In the genomic region with DNA sequence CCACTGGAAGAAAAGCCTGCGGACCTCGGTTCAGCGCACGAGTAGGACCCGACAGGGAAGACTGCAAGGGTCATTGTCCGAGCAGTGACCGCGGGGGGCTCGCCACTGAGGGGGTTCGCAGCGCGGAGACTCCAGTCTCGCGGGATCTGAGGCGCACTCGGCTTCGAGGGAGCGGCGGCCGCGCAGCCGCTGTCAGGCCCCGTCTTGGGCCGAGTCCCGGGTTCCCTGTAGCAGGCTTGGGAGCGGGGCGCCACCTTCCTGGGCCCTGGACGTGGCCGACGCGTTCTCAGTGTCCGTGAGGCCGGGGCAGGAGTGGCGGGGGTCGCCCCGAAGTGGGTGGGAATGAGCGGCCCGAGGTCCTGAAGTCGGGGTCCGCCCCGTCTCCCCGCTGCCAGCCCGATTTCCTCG, we compare ENCODE assay signal across 8 cellular contexts. TPM values are rescaled to one million over a fixed set of nuclear protein-coding genes. Genes with fewer than 3 reads are reported as not detected.
DNase-seq lines count a peak whose midpoint lies in the region; ATAC-seq and TF ChIP-seq lines count a peak whose summit lies in the region.

No MANE protein-coding gene starts in this region.

- no peak overlapping the region for H2AK5ac ChIP-seq in mesenchymal stem cell (ENCODE audit: low read length, severe bottlenecking)

- POLR2A ChIA-PET in AG04450 (lab: Yijun Ruan, JAX): interaction anchor here (0.5 to 2.5 kb wide), 9 partner anchors 8 to 134 kb away, joined by 3 to 13 read pairs (median 5); no protein-coding TSS in a partner anchor

- H3K4me1 ChIP-seq in HUES48 (ENCODE audit: control insufficient read depth, insufficient read depth, low read length) (peaks cover 4% of the 10 kb centered on the region; the same call in 1 of the 2 replicates), breast epithelium (peaks cover 36 to 55% of the 10 kb centered on the region in 2 donors), mesenchymal stem cell (ENCODE audit: control insufficient read depth, insufficient read depth, low read depth, low read length) (peaks cover 46% of the 10 kb centered on the region), vagina (peaks cover 64% of the 10 kb centered on the region)

- no peaks in the 10 kb centered on the region for H3K27me3 ChIP-seq in AG04450 (ENCODE audit: control insufficient read depth, insufficient read depth, low read length)
- H3K27me3 ChIP-seq in HUES48 (ENCODE audit: control insufficient read depth, insufficient read depth, low read length): no peaks in the 10 kb centered on the region
- no peaks in the 10 kb centered on the region for H3K27me3 ChIP-seq in breast epithelium
- no peaks in the 10 kb centered on the region for H3K27me3 ChIP-seq in mesenchymal stem cell (ENCODE audit: control insufficient read depth in 1 of 2, insufficient read depth in 1 of 2, low read length in 2 of 2)
- no peaks in the 10 kb centered on the region for H3K27me3 ChIP-seq in vagina

- intact Hi-C loops in breast epithelium (cut with DNase I; ENCODE audit: low total_unique reads): loop anchor here (10.0 kb wide), 2 partner anchors 130 to 170 kb away; partner anchors contain the start of genes DAZAP1 and GAMT
- intact Hi-C loops in vagina (cut with DNase I): loop anchor here (10.0 kb wide), 2 partner anchors 110 to 170 kb away; partner anchors contain the start of gene NDUFS7

- 56% methylated on average over 42 of the region's 44 CpGs for WGBS in mesenchymal stem cell

- H3K9me3 ChIP-seq in AG04450 (ENCODE audit: control insufficient read depth, insufficient read depth, low read length) (peaks cover 12% of the 10 kb centered on the region; the same call in 1 of the 2 replicates), HUES48 (ENCODE audit: control insufficient read depth, insufficient read depth, low read length) (no peaks in the 10 kb centered on the region), breast epithelium (no peaks in the 10 kb centered on the region), mesenchymal stem cell (ENCODE audit: control insufficient read depth, low read length) (no peaks in the 10 kb centered on the region), vagina (no peaks in the 10 kb centered on the region)

- H2BK5ac ChIP-seq in mesenchymal stem cell (ENCODE audit: low read depth, low read length, poor library complexity, severe bottlenecking): peak overlapping the region; percentile 45

- no peak overlapping the region for H2AFZ ChIP-seq in mesenchymal stem cell (ENCODE audit: low read depth, low read length)

- TF ChIP-seq POLR2A in breast epithelium (IDR thresholded peaks at IDR 0.05) (no peak), vagina (IDR thresholded peaks at IDR 0.05) (no peak)

- CTCF ChIA-PET in AG04450 (lab: Charles Lee): interaction anchor here (0.7 kb wide), 1 partner anchor 30 kb away, joined by 4 read pairs; no protein-coding TSS in a partner anchor

- H3K14ac ChIP-seq in mesenchymal stem cell (ENCODE audit: low read length in 2 of 2): no peak overlapping the region

- peak overlapping the region; percentile 46 for H2BK120ac ChIP-seq in mesenchymal stem cell (ENCODE audit: low read depth, low read length)

- H3K27ac ChIP-seq in AG04450 (ENCODE audit: low read depth, low read length): peak overlapping the region; percentile 73
- peak overlapping the region; percentile 100 for H3K27ac ChIP-seq in HUES48 (ENCODE audit: low read depth, low read length)
- H3K27ac ChIP-seq in breast epithelium: peak overlapping the region; percentile 94 to 99
- H3K27ac ChIP-seq in mesenchymal stem cell (ENCODE audit: low read length, poor library complexity, severe bottlenecking): peak overlapping the region; percentile 37
- H3K27ac ChIP-seq in vagina: peak overlapping the region; percentile 98

- peak overlapping the region; percentile 61 for H3K4me2 ChIP-seq in mesenchymal stem cell (ENCODE audit: low read length, poor library complexity, severe bottlenecking)

- H3K4ac ChIP-seq in mesenchymal stem cell (ENCODE audit: low read depth in 1 of 2, low read length in 2 of 2): peak overlapping the region; percentile 24 to 57

- no peak overlapping the region for H3K23ac ChIP-seq in mesenchymal stem cell (ENCODE audit: low read length in 2 of 2)

- H4K91ac ChIP-seq in mesenchymal stem cell (ENCODE audit: low read length): peak overlapping the region; percentile 25

- ATAC-seq in HG03159 (IDR thresholded peaks at IDR 0.05; ENCODE audit: unreplicated experiment): no peak
- no peak for ATAC-seq in HG03175 (IDR thresholded peaks at IDR 0.05; ENCODE audit: unreplicated experiment)

- H3K18ac ChIP-seq in mesenchymal stem cell (ENCODE audit: low read depth in 1 of 2, low read length in 2 of 2): peak overlapping the region; percentile 48 to 56

- H3K4me3 ChIP-seq in AG04450 (ENCODE audit: low read depth, low read length) (peak overlapping the region; percentile 51), HUES48 (ENCODE audit: low read depth, low read length) (peak overlapping the region; percentile 92), breast epithelium (peak overlapping the region; percentile 69 to 87 (median 79)), mesenchymal stem cell (ENCODE audit: insufficient read depth in 1 of 2, low read depth in 1 of 2, low read length in 2 of 2) (peak overlapping the region; percentile 45 to 88), vagina (peak overlapping the region; percentile 76 to 87)

- peaks cover 22% of the 10 kb centered on the region for H3K79me1 ChIP-seq in mesenchymal stem cell (replicated peaks; ENCODE audit: low read length, poor library complexity, severe bottlenecking)

- H2BK15ac ChIP-seq in mesenchymal stem cell (ENCODE audit: low read depth, poor library complexity, severe bottlenecking): peak overlapping the region; percentile 37

- no peak overlapping the region for H2BK12ac ChIP-seq in mesenchymal stem cell (ENCODE audit: low read length in 2 of 2)

- peak overlapping the region; percentile 98 for H3K9ac ChIP-seq in HUES48 (ENCODE audit: low read depth, low read length)
- H3K9ac ChIP-seq in mesenchymal stem cell (ENCODE audit: low read length): peak overlapping the region; percentile 94

- H3K36me3 ChIP-seq in HUES48 (ENCODE audit: control insufficient read depth, insufficient read depth, low read length) (peaks cover 62% of the 10 kb centered on the region), breast epithelium (peaks cover 5% of the 10 kb centered on the region), mesenchymal stem cell (ENCODE audit: control insufficient read depth in 1 of 2, insufficient read depth in 2 of 2, low read depth in 1 of 2, low read length in 2 of 2) (peaks cover 62 to 76% of the 10 kb centered on the region in 2 experiments), vagina (peaks cover 0 to 68% of the 10 kb centered on the region in 2 donors)

- TF ChIP-seq CTCF in AG04450 (IDR thresholded peaks at IDR 0.05; ENCODE audit: low read depth, low read length) (no peak), breast epithelium (IDR thresholded peaks at IDR 0.05) (no peak), vagina (IDR thresholded peaks at IDR 0.05) (no peak)

- H4K8ac ChIP-seq in mesenchymal stem cell (ENCODE audit: low read length): peak overlapping the region; percentile 93

- DNase-seq in AG04450 (ENCODE audit: low read depth, low spot score): no peak
- no peak for DNase-seq in breast epithelium (ENCODE audit: low spot score in 2 of 2)
- DNase-seq in mesenchymal stem cell: no peak
- no peak for DNase-seq in vagina (ENCODE audit: extremely low spot score in 2 of 2)
- DNase-seq in kidney glomerular epithelial cell (lab: John Stamatoyannopoulos, UW): no peak

RNA-seq across cellular contexts. Expression of gene FAM174C, which starts 0.5 kb away (rescaled TPM):
- 16.6 and 29.1 TPM in 2 replicates for polyA plus RNA-seq in AG04450 (2011; rRNA removed)
- 3.8 and 4.7 TPM in 2 replicates for polyA minus RNA-seq in AG04450 (2011; rRNA and poly(A)+ RNA removed)
- total RNA-seq in breast epithelium (10 to 100 TPM; 43.9 to 60.6 (median 53.1) TPM), vagina (64.8 TPM)
- 60.2 TPM for polyA plus RNA-seq in mesenchymal stem cell (2013, experiment 1 of 2)
- polyA plus RNA-seq in mesenchymal stem cell (2013, experiment 2 of 2): 59.6 TPM

RNA-seq across cellular contexts. Expression of gene CIRBP, which starts 5.7 kb away (rescaled TPM):
- polyA plus RNA-seq in AG04450 (2011; rRNA removed): 269 and 274 TPM in 2 replicates
- 121 and 143 TPM in 2 replicates for polyA minus RNA-seq in AG04450 (2011; rRNA and poly(A)+ RNA removed)
- 100 to 1,000 TPM; 458 to 758 (median 656) TPM for total RNA-seq in breast epithelium
- 118 TPM for polyA plus RNA-seq in mesenchymal stem cell (2013, experiment 1 of 2)
- polyA plus RNA-seq in mesenchymal stem cell (2013, experiment 2 of 2): 120 TPM
- 192 TPM for total RNA-seq in vagina

RNA-seq across cellular contexts. Expression of gene EFNA2, which starts 10.8 kb away (rescaled TPM):
- polyA plus RNA-seq in AG04450 (2011; rRNA removed): not detected in 2 replicates
- polyA minus RNA-seq in AG04450 (2011; rRNA and poly(A)+ RNA removed): not detected in 2 replicates
- total RNA-seq in breast epithelium: under 1 TPM in 1 of 3 donors, not detected in 2; 0.66 TPM
- 0.06 TPM for polyA plus RNA-seq in mesenchymal stem cell (2013, experiment 1 of 2)
- polyA plus RNA-seq in mesenchymal stem cell (2013, experiment 2 of 2): 0.15 TPM
- total RNA-seq in vagina: not detected

RNA-seq across cellular contexts. Expression of gene MIDN, which starts 26.5 kb away (rescaled TPM):
- polyA plus RNA-seq in AG04450 (2011; rRNA removed): 6.6 and 10.6 TPM in 2 replicates
- 16.1 and 21.3 TPM in 2 replicates for polyA minus RNA-seq in AG04450 (2011; rRNA and poly(A)+ RNA removed)
- total RNA-seq in breast epithelium: 10 to 100 TPM; 13.8 to 28.5 (median 22.4) TPM
- 58.6 TPM for polyA plus RNA-seq in mesenchymal stem cell (2013, experiment 1 of 2)
- polyA plus RNA-seq in mesenchymal stem cell (2013, experiment 2 of 2): 58.0 TPM
- 170 TPM for total RNA-seq in vagina

RNA-seq across cellular contexts. Expression of gene ATP5F1D, which starts 33.3 kb away (rescaled TPM):
- 36.4 and 55.1 TPM in 2 replicates for polyA plus RNA-seq in AG04450 (2011; rRNA removed)
- polyA minus RNA-seq in AG04450 (2011; rRNA and poly(A)+ RNA removed): 19.4 and 21.4 TPM in 2 replicates
- total RNA-seq in breast epithelium (10 to 100 TPM; 47.6 to 64.9 (median 61.3) TPM), vagina (154 TPM)
- 121 TPM for polyA plus RNA-seq in mesenchymal stem cell (2013, experiment 1 of 2)
- 127 TPM for polyA plus RNA-seq in mesenchymal stem cell (2013, experiment 2 of 2)

Comparison
In these comparisons a context has a peak if more than half of its experiments do, and no peak if none do; other contexts are left out.
1. H3K27ac ChIP-seq: peak in every context shown above with its lines; median percentile 100 in HUES48; 98 in vagina; 96 in breast epithelium; 73 in AG04450; 37 in mesenchymal stem cell.